8 cellular contexts compared by ENCODE assay signal in genomic region chr2:98908909-98909308, GRCh38. TPM values are rescaled to one million over a fixed set of nuclear protein-coding genes. Genes with fewer than 3 reads are reported as not detected.
DNase-seq lines count a peak whose midpoint lies in the region; ATAC-seq and TF ChIP-seq lines count a peak whose summit lies in the region.

No MANE protein-coding gene starts in this region.

- ATAC-seq in GM21737 (IDR thresholded peaks at IDR 0.05; ENCODE audit: unreplicated experiment) (no peak), GM19328 (IDR thresholded peaks at IDR 0.05; ENCODE audit: unreplicated experiment) (no peak)

- no peak overlapping the region for H3K4me3 Mint-ChIP-seq in nephron

- TF ChIP-seq CTCF in choroid plexus epithelial cell (conservative IDR thresholded peaks at IDR 0.05; ENCODE audit: low read depth, low read length), result no peak
- TF ChIP-seq CTCF in nephron (IDR thresholded peaks at IDR 0.05; ENCODE audit: unreplicated experiment in 3 of 3), result no peak

- H3K9me3 Mint-ChIP-seq in nephron, result no peaks in the 10 kb centered on the region

- peaks cover 54% of the 10 kb centered on the region for H3K4me1 Mint-ChIP-seq in nephron

- no peaks in the 10 kb centered on the region for H3K36me3 Mint-ChIP-seq in nephron (ENCODE audit: low read depth)

- H3K27me3 Mint-ChIP-seq in nephron (ENCODE audit: low read depth), result peaks cover 11% of the 10 kb centered on the region

- peak overlapping the region; percentile 30 to 74 (median 62) for H3K27ac Mint-ChIP-seq in nephron

- no peak overlapping the region for H3K4me3 ChIP-seq in choroid plexus epithelial cell (ENCODE audit: low read depth, low read length)

- peak; percentile 38 for DNase-seq in ELR (ENCODE audit: low read depth)
- peak; percentile 13 for DNase-seq in NCI-H460 (ENCODE audit: extremely low read depth, low read depth)
- DNase-seq in choroid plexus epithelial cell (ENCODE audit: low read depth), result peak; percentile 59
- DNase-seq in mesenteric fat pad (ENCODE audit: low spot score), result no peak
- DNase-seq in NCI-H2196 (lab: John Stamatoyannopoulos, UW; ENCODE audit: unreplicated experiment), result no peak

RNA-seq across cellular contexts. Expression of gene CRACDL, which starts 27.1 kb away (rescaled TPM):
- total RNA-seq in NCI-H460 (2014; rRNA removed; shearing (Covaris generic)), result 0.09 and 0.22 TPM in 2 replicates
- 0.11 TPM in 1 of 2 replicates, not detected in the other for polyA plus RNA-seq in NCI-H460 (2014; cell fraction: nucleus; rRNA removed)
- total RNA-seq in mesenteric fat pad, result 7.9 TPM

Comparison
In these comparisons a context has a peak if more than half of its experiments do, and no peak if none do; other contexts are left out.
1. DNase-seq: peak in ELR (single experiment), NCI-H460 (single experiment) and choroid plexus epithelial cell (single experiment); none in mesenteric fat pad (single experiment) and NCI-H2196 (single experiment).